Comparison of ENCODE assay signal across 8 cellular contexts in the genomic region with DNA sequence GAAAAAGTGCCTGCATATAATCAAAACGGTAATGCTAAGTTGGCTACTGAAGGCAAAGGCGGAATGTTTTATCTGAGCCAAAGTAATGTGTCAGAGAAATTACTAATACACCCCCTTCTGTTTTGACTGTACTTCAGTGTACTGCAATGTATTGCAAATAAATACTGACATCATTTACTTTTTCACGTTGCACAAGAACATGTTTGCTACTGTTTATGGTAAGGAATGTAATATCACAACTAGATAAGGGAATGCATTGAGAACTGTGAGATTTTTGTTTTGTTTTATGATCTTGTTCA. TPM values are rescaled to one million over a fixed set of nuclear protein-coding genes. Genes with fewer than 3 reads are reported as not detected.
DNase-seq lines count a peak whose midpoint lies in the region; ATAC-seq and TF ChIP-seq lines count a peak whose summit lies in the region.

No MANE protein-coding gene starts in this region.

- peaks cover 24% of the 10 kb centered on the region for H3K4me1 ChIP-seq in psoas muscle

- intact Hi-C loops in psoas muscle (cut with DNase I), result loop anchor here (5.0 to 10.0 kb wide), 2 partner anchors 65 to 612 kb away; partner anchors contain the start of gene TUT7 (in 1 of the 2)

- H3K4me3 ChIP-seq in SK-N-MC (peak overlapping the region; percentile 80), psoas muscle (peak overlapping the region; percentile 97)

- H3K9me3 ChIP-seq in SK-N-MC (ENCODE audit: low read depth, low read length) (no peaks in the 10 kb centered on the region), psoas muscle (no peaks in the 10 kb centered on the region)

- no peak for DNase-seq in activated CD4-positive, CD25-positive, alpha-beta regulatory T cell (lab: John Stamatoyannopoulos, UW)
- DNase-seq in SK-N-MC (ENCODE audit: low read depth, low spot score) (peak; percentile 26), fibroblast of gingiva (ENCODE audit: low read depth) (peak; percentile 51), psoas muscle (no peak), DMS79 (lab: John Stamatoyannopoulos, UW) (no peak), 8988T (no peak), NCI-H524 (lab: John Stamatoyannopoulos, UW) (no peak)

- TF ChIP-seq CTCF in psoas muscle (IDR thresholded peaks at IDR 0.05), result no peak

- ATAC-seq in activated CD4-positive, CD25-positive, alpha-beta regulatory T cell treated with anti-CD3 and anti-CD28 coated beads, Interleukin-2, amount 50 U/mL, for 24 hours, result peak; percentile 44 to 57
- no peak for ATAC-seq in psoas muscle

- H3K36me3 ChIP-seq in SK-N-MC (ENCODE audit: insufficient read depth, low read length) (no peaks in the 10 kb centered on the region), psoas muscle (ENCODE audit: insufficient read depth in 1 of 2, low read depth in 1 of 2) (no peaks in the 10 kb centered on the region)

- H3K27ac ChIP-seq in SK-N-MC, result peak overlapping the region; percentile 79
- H3K27ac ChIP-seq in psoas muscle, result peak overlapping the region; percentile 94

- WGBS in psoas muscle, 3 donors, result 2 to 3% (median 3%) methylated on average over 3 of the region's 3 CpGs

- no peaks in the 10 kb centered on the region for H3K27me3 ChIP-seq in psoas muscle (ENCODE audit: insufficient read depth in 3 of 3, low read length in 2 of 3)

- H3K9ac ChIP-seq in SK-N-MC (ENCODE audit: insufficient read length), result peak overlapping the region; percentile 66

RNA-seq across cellular contexts. Expression of gene AGTPBP1, which starts 0.8 kb away (rescaled TPM):
- 10 to 100 TPM; 19.6 to 25.9 (median 21.9) TPM for total RNA-seq in psoas muscle
- polyA plus RNA-seq in psoas muscle, result 10 to 100 TPM in 1 of 3 donors, 1 to 10 TPM in 2; 3.9 to 18.5 (median 6.5) TPM

Comparison
In these comparisons a context has a peak if more than half of its experiments do, and no peak if none do; other contexts are left out.
1. ATAC-seq: peak in activated CD4-positive, CD25-positive, alpha-beta regulatory T cell treated with anti-CD3 and anti-CD28 coated beads, Interleukin-2, amount 50 U/mL, for 24 hours (2 of 2); none in psoas muscle (0 of 4).
2. DNase-seq: peak in SK-N-MC (single experiment) and fibroblast of gingiva (single experiment); none in activated CD4-positive, CD25-positive, alpha-beta regulatory T cell (0 of 4), psoas muscle (0 of 2), DMS79 (single experiment), 8988T (single experiment) and NCI-H524 (0 of 2).